8 cellular contexts compared by ENCODE assay signal in the genomic region with DNA sequence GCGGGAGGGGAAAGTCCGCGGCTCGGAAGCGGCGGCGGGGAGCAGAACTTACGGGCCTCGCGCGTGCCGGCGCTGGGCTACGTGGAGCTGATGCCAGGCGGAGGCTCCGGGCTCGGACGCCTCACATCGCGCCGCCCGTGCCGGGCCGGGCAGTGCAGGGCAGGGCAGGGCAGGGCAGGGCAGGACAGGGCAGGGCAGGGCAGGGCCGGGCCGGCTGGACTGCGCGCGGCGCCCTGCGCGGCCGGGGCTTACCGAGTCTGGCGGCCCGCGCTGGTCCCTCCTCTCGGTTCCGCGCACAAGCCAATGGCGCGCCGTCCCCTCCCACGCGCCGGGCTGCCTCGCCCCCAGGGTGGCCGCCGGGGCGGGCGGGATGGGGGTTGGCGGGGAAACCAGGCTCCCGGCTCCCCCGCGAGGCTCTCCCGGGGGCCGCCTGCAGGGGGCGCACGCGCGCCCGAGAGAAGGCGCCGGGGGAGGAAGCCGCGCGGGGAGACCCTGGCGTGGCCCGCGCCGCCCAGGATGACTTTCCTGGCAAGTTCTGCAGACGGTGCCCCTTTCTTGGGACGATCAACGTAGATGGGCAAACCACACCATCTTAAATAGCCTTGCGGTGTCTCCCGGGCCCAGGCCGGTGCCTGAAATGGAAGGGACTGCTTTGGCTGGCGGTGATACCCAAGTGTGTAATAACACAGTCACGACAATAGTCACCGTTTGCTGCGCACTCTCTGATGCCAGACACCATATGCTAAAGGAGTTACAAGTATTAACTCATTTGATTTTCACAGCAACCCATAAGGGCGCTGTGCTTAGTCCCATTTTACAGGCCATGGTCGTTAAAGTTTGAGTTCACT. TPM values are rescaled to one million over a fixed set of nuclear protein-coding genes. Genes with fewer than 3 reads are reported as not detected.
DNase-seq lines count a peak whose midpoint lies in the region; ATAC-seq, FAIRE-seq and TF ChIP-seq lines count a peak whose summit lies in the region.

A gene with protein sequence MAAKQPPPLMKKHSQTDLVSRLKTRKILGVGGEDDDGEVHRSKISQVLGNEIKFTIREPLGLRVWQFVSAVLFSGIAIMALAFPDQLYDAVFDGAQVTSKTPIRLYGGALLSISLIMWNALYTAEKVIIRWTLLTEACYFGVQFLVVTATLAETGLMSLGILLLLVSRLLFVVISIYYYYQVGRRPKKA (minus strand): TSS at position 259 of the 848 bp plus-strand sequence. CDS start 12,548 bp downstream, outside the sequence.

- peaks cover 8 to 17% of the 10 kb centered on the region in 2 donors for H3K4me1 ChIP-seq in gastrocnemius medialis

- no peaks in the 10 kb centered on the region for H3K27me3 ChIP-seq in gastrocnemius medialis

- H3K4me3 ChIP-seq in astrocyte of the cerebellum (ENCODE audit: low read depth, low read length) (peak within 1 kb of the TSS; percentile 62), gastrocnemius medialis (peak within 1 kb of the TSS; percentile 55 to 85 (median 76))

- peaks cover 26% of the 10 kb centered on the region for H3K27me3 Mint-ChIP-seq in T-helper 1 cell treated with Interleukin-12 subunit alpha and Interleukin-12 subunit beta and Interleukin-4 antibody, amounts not matched to agents 30 μg/mL and 1 μg/mL, for 36 hours (ENCODE audit: low read depth)

- no peak within 1 kb of the TSS for H3K27ac Mint-ChIP-seq in T-helper 1 cell treated with Interleukin-12 subunit alpha and Interleukin-12 subunit beta and Interleukin-4 antibody, amounts not matched to agents 30 μg/mL and 1 μg/mL, for 36 hours

- peak; percentile 43 for TF ChIP-seq CTCF in astrocyte of the cerebellum (IDR thresholded peaks at IDR 0.05; ENCODE audit: low read depth, low read length, missing control alignments)
- peak; percentile 26 to 74 (median 68) for TF ChIP-seq CTCF in gastrocnemius medialis (IDR thresholded peaks at IDR 0.05 in 4 of 5, conservative IDR thresholded peaks at IDR 0.05 in 1 of 5)

- in situ Hi-C loops in astrocyte of the cerebellum (cut with HindIII; ENCODE audit: low sequenced_read_pairs) (no loop called here), gastrocnemius medialis (cut with MboI; ENCODE audit: low sequenced_read_pairs in 4 of 4) (no loop called here)

- H3K36me3 Mint-ChIP-seq in T-helper 1 cell treated with Interleukin-12 subunit alpha and Interleukin-12 subunit beta and Interleukin-4 antibody, amounts not matched to agents 30 μg/mL and 1 μg/mL, for 36 hours (ENCODE audit: low read depth): no peaks in the 10 kb centered on the region

- FAIRE-seq in HTR-8/SVneo (lab: Jason Lieb, UNC): peak; percentile 67

- DNase-seq in C1 segment of cervical spinal cord (lab: John Stamatoyannopoulos, UW): peak in 9 of 14 donors; percentile 7 to 70 (median 34)
- DNase-seq in HTR-8/SVneo (ENCODE audit: insufficient read length, low spot score): peak; percentile 71
- DNase-seq in astrocyte of the cerebellum (ENCODE audit: low read depth): no peak
- DNase-seq in hypothalamus (lab: John Stamatoyannopoulos, UW): peak in 33 of 51 donors; percentile 7 to 78 (median 36)
- DNase-seq in gastrocnemius medialis: peak; percentile 37 to 67
- no peak for DNase-seq in NK-92 (lab: John Stamatoyannopoulos, UW; ENCODE audit: unreplicated experiment)

- peaks cover 2% of the 10 kb centered on the region for H3K4me1 Mint-ChIP-seq in T-helper 1 cell treated with Interleukin-12 subunit alpha and Interleukin-12 subunit beta and Interleukin-4 antibody, amounts not matched to agents 30 μg/mL and 1 μg/mL, for 36 hours (ENCODE audit: low read depth)

- no peaks in the 10 kb centered on the region for H3K36me3 ChIP-seq in gastrocnemius medialis

- intact Hi-C loops in gastrocnemius medialis (cut with DNase I; ENCODE audit: low total_unique reads): loop anchor here (2.0 to 5.0 kb wide), 3 partner anchors 70 to 151 kb away; no protein-coding TSS in a partner anchor

- peak within 1 kb of the TSS; percentile 52 for H3K4me3 Mint-ChIP-seq in T-helper 1 cell treated with Interleukin-12 subunit alpha and Interleukin-12 subunit beta and Interleukin-4 antibody, amounts not matched to agents 30 μg/mL and 1 μg/mL, for 36 hours

- peak; percentile 54 to 66 for ATAC-seq in gastrocnemius medialis
- ATAC-seq in GM18873 (IDR thresholded peaks at IDR 0.05; ENCODE audit: low FRiP score, unreplicated experiment): no peak

- peak within 1 kb of the TSS; percentile 72 to 82 (median 78) for H3K27ac ChIP-seq in gastrocnemius medialis

- peak; percentile 63 to 81 for TF ChIP-seq POLR2A in gastrocnemius medialis (IDR thresholded peaks at IDR 0.05)

- no peaks in the 10 kb centered on the region for H3K9me3 ChIP-seq in gastrocnemius medialis

- no peaks in the 10 kb centered on the region for H3K9me3 Mint-ChIP-seq in T-helper 1 cell treated with Interleukin-12 subunit alpha and Interleukin-12 subunit beta and Interleukin-4 antibody, amounts not matched to agents 30 μg/mL and 1 μg/mL, for 36 hours

RNA-seq across cellular contexts. Expression of the gene that starts here (rescaled TPM):
- 10 to 100 TPM in 3 of 4 donors, 1 to 10 TPM in 1; 5.4 to 17.2 (median 12.8) TPM for total RNA-seq in gastrocnemius medialis

Comparison
In these comparisons a context has a peak if more than half of its experiments do, and no peak if none do; other contexts are left out.
1. DNase-seq: peak in C1 segment of cervical spinal cord (9 of 14), HTR-8/SVneo (single experiment), hypothalamus (33 of 51) and gastrocnemius medialis (2 of 2); none in astrocyte of the cerebellum (single experiment) and NK-92 (single experiment).